Comparison of ENCODE assay signal across 16 cellular contexts in the genomic region with DNA sequence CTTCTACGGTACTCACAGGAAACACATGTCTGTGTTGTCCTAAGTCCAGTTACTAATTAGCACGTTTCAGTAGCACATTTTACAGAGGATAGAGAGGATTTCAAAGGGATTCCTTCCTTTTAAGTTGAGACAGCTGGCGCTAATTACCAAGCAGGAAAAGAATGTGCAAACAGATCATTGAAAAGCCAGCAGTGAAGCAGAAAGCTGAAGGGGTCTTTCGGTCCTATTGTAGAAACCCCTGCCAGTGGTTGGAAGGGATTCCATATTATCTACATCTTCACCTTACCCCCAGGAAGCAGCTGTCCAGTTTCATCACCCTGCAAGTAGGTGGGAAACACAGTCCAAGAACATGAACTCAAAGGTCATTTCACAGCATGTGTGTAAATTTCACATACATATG.
DNase-seq lines count a peak whose midpoint lies in the region; ATAC-seq lines count a peak whose summit lies in the region.
"Had no signal": no experiment of that assay in that cellular context is flagged by ENCODE, and none has a peak within 500 bp of the region (broad histone marks: within the 10 kb centered on the region; RNA-seq: fewer than 3 reads in every experiment).

No MANE protein-coding gene starts in this region.

- H3K36me3 Mint-ChIP-seq in activated CD4-positive, alpha-beta memory T cell treated with anti-CD3 and anti-CD28 coated beads, Interleukin-2, amount 10 ng/mL, durations not matched to agents 7 days and 5 days (ENCODE audit: low read depth), result peaks cover under 1% of the 10 kb centered on the region
- H3K36me3 Mint-ChIP-seq: T-cell had no signal

- no peaks in the 10 kb centered on the region for H3K27me3 Mint-ChIP-seq in activated CD4-positive, alpha-beta memory T cell treated with anti-CD3 and anti-CD28 coated beads, Interleukin-2, amount 10 ng/mL, durations not matched to agents 7 days and 5 days

- ATAC-seq in GM19455 (IDR thresholded peaks at IDR 0.05; ENCODE audit: unreplicated experiment), result no peak
- ATAC-seq: activated CD8-positive, alpha-beta memory T cell treated with anti-CD3 and anti-CD28 coated beads, Interleukin-2, amount 10 ng/mL, durations not matched to agents 7 days and 5 days; foreskin keratinocyte; Panc1; T-cell had no signal

- H3K27ac Mint-ChIP-seq in activated CD4-positive, alpha-beta memory T cell treated with anti-CD3 and anti-CD28 coated beads, Interleukin-2, amount 10 ng/mL, durations not matched to agents 7 days and 5 days, result no peak overlapping the region
- H3K27ac Mint-ChIP-seq: activated CD8-positive, alpha-beta memory T cell treated with anti-CD3 and anti-CD28 coated beads, Interleukin-2, amount 10 ng/mL, durations not matched to agents 7 days and 5 days; T-cell had no signal

- peaks cover 15% of the 10 kb centered on the region for H3K4me1 ChIP-seq in neuron (ENCODE audit: insufficient read depth, low read length)
- H3K4me1 ChIP-seq: ascending aorta had no signal

- peaks cover 5% of the 10 kb centered on the region for H3K4me1 Mint-ChIP-seq in activated CD4-positive, alpha-beta memory T cell treated with anti-CD3 and anti-CD28 coated beads, Interleukin-2, amount 10 ng/mL, durations not matched to agents 7 days and 5 days
- H3K4me1 Mint-ChIP-seq: T-cell had no signal

- H3K9me3 ChIP-seq in neuron (ENCODE audit: low read length), result no peaks in the 10 kb centered on the region
- H3K9me3 ChIP-seq: ascending aorta had no signal

- POLR2A ChIA-PET in activated CD4-positive, alpha-beta memory T cell treated with anti-CD3 and anti-CD28 coated beads, Interleukin-2, amount 10 ng/mL, durations not matched to agents 7 days and 5 days (lab: Charles Lee), result no interaction called here

- peaks cover 2% of the 10 kb centered on the region for H3K9me3 Mint-ChIP-seq in activated CD4-positive, alpha-beta memory T cell treated with anti-CD3 and anti-CD28 coated beads, Interleukin-2, amount 10 ng/mL, durations not matched to agents 7 days and 5 days
- H3K9me3 Mint-ChIP-seq: T-cell had no signal

- no peaks in the 10 kb centered on the region for H3K27me3 ChIP-seq in neuron (ENCODE audit: insufficient read depth, low read length)
- H3K27me3 ChIP-seq: ascending aorta, foreskin keratinocyte had no signal

- no peaks in the 10 kb centered on the region for H3K36me3 ChIP-seq in neuron (ENCODE audit: insufficient read depth, low read length)
- H3K36me3 ChIP-seq: ascending aorta had no signal

- DNase-seq in ELF-1 (ENCODE audit: low read depth, low spot score), result peak; percentile 17
- DNase-seq in NCI-H1694 treated with DMSO at 0.1 percent for 48 hours (lab: John Stamatoyannopoulos, UW), result peak; percentile 75
- peak; percentile 37 for DNase-seq in dermis blood vessel endothelial cell
- no peak for DNase-seq in activated CD4-positive, alpha-beta memory T cell treated with anti-CD3 and anti-CD28 coated beads, Interleukin-2, amount 10 ng/mL, durations not matched to agents 7 days and 5 days
- no peak for DNase-seq in NK-92 treated with Interleukin-12 subunit alpha and Interleukin-12 subunit beta, amount 100 ng/mL, for 24 hours (lab: John Stamatoyannopoulos, UW)
- DNase-seq: activated CD4-positive, CD25-positive, alpha-beta regulatory T cell; activated CD8-positive, alpha-beta memory T cell treated with anti-CD3 and anti-CD28 coated beads, Interleukin-2, amount 10 ng/mL, durations not matched to agents 7 days and 5 days; activated gamma-delta T cell; foreskin keratinocyte; NCI-H226; stimulated activated naive CD4-positive, alpha-beta T cell; T-cell had no signal

- H2AFZ ChIP-seq in neuron (ENCODE audit: low read depth, low read length), result peak overlapping the region; percentile 80

- CTCF ChIA-PET in activated CD4-positive, alpha-beta memory T cell treated with anti-CD3 and anti-CD28 coated beads, Interleukin-2, amount 10 ng/mL, durations not matched to agents 7 days and 5 days (lab: Charles Lee), result no interaction called here

- no peak overlapping the region for H3K4me3 Mint-ChIP-seq in activated CD4-positive, alpha-beta memory T cell treated with anti-CD3 and anti-CD28 coated beads, Interleukin-2, amount 10 ng/mL, durations not matched to agents 7 days and 5 days
- H3K4me3 Mint-ChIP-seq: activated CD8-positive, alpha-beta memory T cell treated with anti-CD3 and anti-CD28 coated beads, Interleukin-2, amount 10 ng/mL, durations not matched to agents 7 days and 5 days; T-cell had no signal

- peak overlapping the region; percentile 29 for H3K4me3 ChIP-seq in neuron (ENCODE audit: low read length)
- H3K4me3 ChIP-seq: ascending aorta had no signal

Comparison
In these comparisons a context has a peak if more than half of its experiments do, and no peak if none do; other contexts are left out.
1. DNase-seq: peak in ELF-1 (single experiment), NCI-H1694 treated with DMSO at 0.1 percent for 48 hours (single experiment) and dermis blood vessel endothelial cell (single experiment); none in activated CD4-positive, alpha-beta memory T cell treated with anti-CD3 and anti-CD28 coated beads, Interleukin-2, amount 10 ng/mL, durations not matched to agents 7 days and 5 days (single experiment) and NK-92 treated with Interleukin-12 subunit alpha and Interleukin-12 subunit beta, amount 100 ng/mL, for 24 hours (single experiment).